In the genomic region with DNA sequence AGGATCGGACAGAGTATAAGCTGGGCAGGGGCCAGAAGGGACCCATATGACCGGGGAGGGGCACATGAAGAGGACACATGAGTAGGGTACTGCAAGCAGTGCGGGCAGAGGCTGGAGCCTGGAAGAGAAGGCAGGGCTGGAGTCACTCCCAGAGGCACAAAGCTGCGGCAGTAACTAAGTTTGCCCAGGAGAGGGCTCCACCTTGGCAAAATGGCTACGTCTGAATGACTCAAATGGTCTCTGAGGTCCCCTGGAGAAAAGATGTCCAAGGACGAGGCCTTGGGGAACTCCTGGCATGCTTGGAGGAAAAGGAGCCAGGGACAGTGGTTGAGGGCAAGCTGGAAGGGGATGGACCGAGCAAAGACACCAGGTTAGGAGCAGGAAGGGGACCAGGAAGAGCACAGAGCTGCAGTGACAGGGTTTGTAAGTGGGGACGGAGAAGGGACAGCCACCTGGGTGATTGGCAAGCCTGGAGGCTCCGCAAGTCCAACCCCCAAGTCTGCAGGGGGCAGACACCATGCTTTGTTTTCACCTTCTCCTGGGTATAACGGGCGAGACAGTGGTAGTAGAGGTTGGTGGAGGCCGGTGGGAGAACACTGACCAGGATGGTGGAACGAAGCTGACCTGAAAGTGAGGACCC, we compare ENCODE assay signal across 8 cellular contexts. TPM values are rescaled to one million over a fixed set of nuclear protein-coding genes. Genes with fewer than 3 reads are reported as not detected.
A peak's percentile ranks its signal among the peaks of the same experiment; 100 is the strongest.
DNase-seq lines count a peak whose midpoint lies in the region; ATAC-seq and TF ChIP-seq lines count a peak whose summit lies in the region.

No MANE protein-coding gene starts in this region.

- DNase-seq in NCI-H82 treated with DMSO at 0.1 percent for 48 hours (lab: John Stamatoyannopoulos, UW; ENCODE audit: unreplicated experiment), result peak; percentile 44
- peak; percentile 82 for DNase-seq in activated CD8-positive, alpha-beta memory T cell treated with anti-CD3 and anti-CD28 coated beads for 24 hours
- DNase-seq in endodermal cell, result peak; percentile 95
- DNase-seq in myocyte (ENCODE audit: low read depth), result peak; percentile 84
- peak; percentile 33 to 37 for DNase-seq in stimulated activated CD8-positive, alpha-beta memory T cell treated with anti-CD3 and anti-CD28 coated beads, Interleukin-7, amount 100 ng/mL, for 48 hours (ENCODE audit: extremely low read depth in 1 of 2, low read depth in 1 of 2)

- no peaks in the 10 kb centered on the region for H3K9me3 Mint-ChIP-seq in endodermal cell

- H3K4me3 Mint-ChIP-seq in endodermal cell, result no peak overlapping the region

- H3K4me1 ChIP-seq in HEK293 (ENCODE audit: control insufficient read depth, insufficient read depth, low read length) (no peaks in the 10 kb centered on the region), endodermal cell (ENCODE audit: control insufficient read depth, insufficient read depth, low read length) (no peaks in the 10 kb centered on the region)

- no peaks in the 10 kb centered on the region for H3K9me3 ChIP-seq in HEK293 (ENCODE audit: control insufficient read depth, insufficient read depth, low read depth, low read length)
- no peaks in the 10 kb centered on the region for H3K9me3 ChIP-seq in endodermal cell (ENCODE audit: control insufficient read depth, low read length)

- POLR2A ChIA-PET in HEK293 (lab: Yijun Ruan, JAX), result no interaction called here

- no peaks in the 10 kb centered on the region for H3K36me3 Mint-ChIP-seq in endodermal cell (ENCODE audit: low read depth)

- H3K27ac ChIP-seq in C4-2B, result no peak overlapping the region
- no peak overlapping the region for H3K27ac ChIP-seq in HEK293 (ENCODE audit: extremely low read depth, low read depth, low read length)
- no peak overlapping the region for H3K27ac ChIP-seq in endodermal cell (ENCODE audit: low read depth, low read length)

- H3K27me3 ChIP-seq in endodermal cell (ENCODE audit: control insufficient read depth, insufficient read depth, low read length, poor library complexity, severe bottlenecking), result peaks cover 28% of the 10 kb centered on the region

- CTCF ChIA-PET in HEK293 (lab: Yijun Ruan, JAX), result interaction anchor here (0.5 to 12.0 kb wide), 18 partner anchors 9 to 816 kb away, joined by 3 to 124 read pairs (median 6); no protein-coding TSS in a partner anchor

- H3K27ac Mint-ChIP-seq in endodermal cell, result peak overlapping the region; percentile 22

- no peak for ATAC-seq in HG02763 (IDR thresholded peaks at IDR 0.05; ENCODE audit: unreplicated experiment)

- H3K36me3 ChIP-seq in HEK293 (ENCODE audit: control insufficient read depth in 2 of 2, insufficient read depth in 1 of 2, low read length in 2 of 2), result no peaks in the 10 kb centered on the region
- no peaks in the 10 kb centered on the region for H3K36me3 ChIP-seq in endodermal cell (ENCODE audit: control insufficient read depth, insufficient read depth, low read length)

- no peak overlapping the region for H3K9ac ChIP-seq in endodermal cell (ENCODE audit: extremely low read depth, low read length, poor library complexity, severe bottlenecking)

- WGBS in endodermal cell (ENCODE audit: insufficient coverage in 1 of 2, insufficient read length in 1 of 2), 2 experiments, result 43 to 45% methylated on average over 8 to 11 of the region's 13 CpGs

- TF ChIP-seq CTCF in C4-2B (conservative IDR thresholded peaks at IDR 0.05) (peak; percentile 72), HEK293 (tag by site-specific recombination; IDR thresholded peaks at IDR 0.05) (peak; percentile 92), endodermal cell (conservative IDR thresholded peaks at IDR 0.05) (peak; percentile 90)

- H3K4me3 ChIP-seq in HEK293 (ENCODE audit: low read depth, low read length) (no peak overlapping the region), endodermal cell (ENCODE audit: low read length) (no peak overlapping the region)

- peaks cover 73% of the 10 kb centered on the region for H3K27me3 Mint-ChIP-seq in endodermal cell (ENCODE audit: insufficient read depth)

- peaks cover 5% of the 10 kb centered on the region for H3K4me1 Mint-ChIP-seq in endodermal cell

TF ChIP-seq in HEK293, 187 proteins besides CTCF, POLR2A, EP300 and RAD21 (continues in another document):
- TF ChIP-seq ZNF560 (tag by site-specific recombination; IDR thresholded peaks at IDR 0.05; ENCODE audit: borderline replicate concordance) (no peak), GLIS2 (tag by site-specific recombination; IDR thresholded peaks at IDR 0.05) (peak; percentile 31; the same call in 1 of the 2 replicates), ZNF394 (tag by site-specific recombination; IDR thresholded peaks at IDR 0.05; ENCODE audit: borderline replicate concordance) (no peak), KLF7 (tag by site-specific recombination; IDR thresholded peaks at IDR 0.05; ENCODE audit: borderline replicate concordance) (no peak), YY1 (tag by site-specific recombination; IDR thresholded peaks at IDR 0.05) (peak; percentile 71; the same call in 1 of the 2 replicates), ZNF600 (tag by site-specific recombination; IDR thresholded peaks at IDR 0.05) (peak; percentile 32; the same call in 1 of the 2 replicates), ZSCAN23 (tag by site-specific recombination; IDR thresholded peaks at IDR 0.05) (no peak), IKZF3 (tag by site-specific recombination; IDR thresholded peaks at IDR 0.05) (no peak), SP2 (tag by site-specific recombination; IDR thresholded peaks at IDR 0.05) (no peak), ZBTB17 (tag by site-specific recombination; IDR thresholded peaks at IDR 0.05) (peak; percentile 91), ZNF792 (tag by site-specific recombination; IDR thresholded peaks at IDR 0.05) (no peak), KLF8 (tag by site-specific recombination; IDR thresholded peaks at IDR 0.05) (no peak), ZNF354C (tag by site-specific recombination; IDR thresholded peaks at IDR 0.05; ENCODE audit: borderline replicate concordance, low read depth) (no peak), ZNF157 (tag by site-specific recombination; IDR thresholded peaks at IDR 0.05) (no peak), ZEB2 (tag by site-specific recombination; IDR thresholded peaks at IDR 0.05) (no peak), ZNF514 (tag by site-specific recombination; IDR thresholded peaks at IDR 0.05) (no peak), ZNF561 (tag by site-specific recombination; IDR thresholded peaks at IDR 0.05; ENCODE audit: borderline replicate concordance) (no peak), ZFP3 (tag by site-specific recombination; IDR thresholded peaks at IDR 0.05; ENCODE audit: low read depth) (no peak), ZNF654 (tag by site-specific recombination; IDR thresholded peaks at IDR 0.05; ENCODE audit: low read depth) (peak; percentile 65), GLI2 (tag by site-specific recombination; IDR thresholded peaks at IDR 0.05; ENCODE audit: borderline replicate concordance, low read depth) (no peak)
- TF ChIP-seq, protein P1, sequence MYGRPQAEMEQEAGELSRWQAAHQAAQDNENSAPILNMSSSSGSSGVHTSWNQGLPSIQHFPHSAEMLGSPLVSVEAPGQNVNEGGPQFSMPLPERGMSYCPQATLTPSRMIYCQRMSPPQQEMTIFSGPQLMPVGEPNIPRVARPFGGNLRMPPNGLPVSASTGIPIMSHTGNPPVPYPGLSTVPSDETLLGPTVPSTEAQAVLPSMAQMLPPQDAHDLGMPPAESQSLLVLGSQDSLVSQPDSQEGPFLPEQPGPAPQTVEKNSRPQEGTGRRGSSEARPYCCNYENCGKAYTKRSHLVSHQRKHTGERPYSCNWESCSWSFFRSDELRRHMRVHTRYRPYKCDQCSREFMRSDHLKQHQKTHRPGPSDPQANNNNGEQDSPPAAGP (tag by site-specific recombination; IDR thresholded peaks at IDR 0.05), result no peak
- TF ChIP-seq, protein P2, sequence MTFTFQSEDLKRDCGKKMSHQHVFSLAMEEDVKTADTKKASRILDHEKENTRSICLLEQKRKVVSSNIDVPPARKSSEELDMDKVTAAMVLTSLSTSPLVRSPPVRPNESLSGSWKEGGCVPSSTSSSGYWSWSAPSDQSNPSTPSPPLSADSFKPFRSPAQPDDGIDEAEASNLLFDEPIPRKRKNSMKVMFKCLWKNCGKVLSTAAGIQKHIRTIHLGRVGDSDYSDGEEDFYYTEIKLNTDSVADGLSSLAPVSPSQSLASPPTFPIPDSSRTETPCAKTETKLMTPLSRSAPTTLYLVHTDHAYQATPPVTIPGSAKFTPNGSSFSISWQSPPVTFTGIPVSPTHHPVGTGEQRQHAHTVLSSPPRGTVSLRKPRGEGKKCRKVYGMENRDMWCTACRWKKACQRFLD (tag by site-specific recombination; IDR thresholded peaks at IDR 0.05), result no peak
- TF ChIP-seq, protein P3, sequence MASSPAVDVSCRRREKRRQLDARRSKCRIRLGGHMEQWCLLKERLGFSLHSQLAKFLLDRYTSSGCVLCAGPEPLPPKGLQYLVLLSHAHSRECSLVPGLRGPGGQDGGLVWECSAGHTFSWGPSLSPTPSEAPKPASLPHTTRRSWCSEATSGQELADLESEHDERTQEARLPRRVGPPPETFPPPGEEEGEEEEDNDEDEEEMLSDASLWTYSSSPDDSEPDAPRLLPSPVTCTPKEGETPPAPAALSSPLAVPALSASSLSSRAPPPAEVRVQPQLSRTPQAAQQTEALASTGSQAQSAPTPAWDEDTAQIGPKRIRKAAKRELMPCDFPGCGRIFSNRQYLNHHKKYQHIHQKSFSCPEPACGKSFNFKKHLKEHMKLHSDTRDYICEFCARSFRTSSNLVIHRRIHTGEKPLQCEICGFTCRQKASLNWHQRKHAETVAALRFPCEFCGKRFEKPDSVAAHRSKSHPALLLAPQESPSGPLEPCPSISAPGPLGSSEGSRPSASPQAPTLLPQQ (tag by site-specific recombination; IDR thresholded peaks at IDR 0.05), result no peak
- TF ChIP-seq, protein P4, sequence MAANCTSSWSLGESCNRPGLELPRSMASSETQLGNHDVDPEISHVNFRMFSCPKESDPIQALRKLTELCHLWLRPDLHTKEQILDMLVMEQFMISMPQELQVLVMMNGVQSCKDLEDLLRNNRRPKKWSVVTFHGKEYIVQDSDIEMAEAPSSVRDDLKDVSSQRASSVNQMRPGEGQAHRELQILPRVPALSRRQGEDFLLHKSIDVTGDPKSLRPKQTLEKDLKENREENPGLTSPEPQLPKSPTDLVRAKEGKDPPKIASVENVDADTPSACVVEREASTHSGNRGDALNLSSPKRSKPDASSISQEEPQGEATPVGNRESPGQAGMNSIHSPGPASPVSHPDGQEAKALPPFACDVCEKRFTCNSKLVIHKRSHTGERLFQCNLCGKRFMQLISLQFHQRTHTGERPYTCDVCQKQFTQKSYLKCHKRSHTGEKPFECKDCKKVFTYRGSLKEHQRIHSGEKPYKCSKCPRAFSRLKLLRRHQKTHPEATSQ (tag by site-specific recombination; IDR thresholded peaks at IDR 0.05), result no peak

RNA-seq across cellular contexts. Expression of a gene that starts 43.1 kb away (rescaled TPM):
- total RNA-seq in endodermal cell (not detected), myocyte (11.7 and 14.1 TPM in 2 replicates)
- polyA plus RNA-seq in endodermal cell (2013, experiment 1 of 2), result 2.0 TPM
- polyA plus RNA-seq in endodermal cell (2013, experiment 2 of 2), result 1.8 TPM
- polyA plus RNA-seq in myocyte (2012), result 2.2 TPM

Comparison
In these comparisons a context has a peak if more than half of its experiments do, and no peak if none do; other contexts are left out.
1. DNase-seq: peak in every context shown above with its lines; median percentile 95 in endodermal cell; 84 in myocyte; 82 in activated CD8-positive, alpha-beta memory T cell treated with anti-CD3 and anti-CD28 coated beads for 24 hours; 44 in NCI-H82 treated with DMSO at 0.1 percent for 48 hours; 35 in stimulated activated CD8-positive, alpha-beta memory T cell treated with anti-CD3 and anti-CD28 coated beads, Interleukin-7, amount 100 ng/mL, for 48 hours.
2. RNA of a gene that starts 43.1 kb away (total RNA-seq): 11.7 to 14.1 TPM in myocyte; not detected in endodermal cell; every median in the first group is over 10 times any median in the second.
3. Peak in every context shown above with its lines, with median percentiles within 50 percentile points of each other: CTCF ChIP-seq.